8 cellular contexts compared by ENCODE assay signal in the genomic region with DNA sequence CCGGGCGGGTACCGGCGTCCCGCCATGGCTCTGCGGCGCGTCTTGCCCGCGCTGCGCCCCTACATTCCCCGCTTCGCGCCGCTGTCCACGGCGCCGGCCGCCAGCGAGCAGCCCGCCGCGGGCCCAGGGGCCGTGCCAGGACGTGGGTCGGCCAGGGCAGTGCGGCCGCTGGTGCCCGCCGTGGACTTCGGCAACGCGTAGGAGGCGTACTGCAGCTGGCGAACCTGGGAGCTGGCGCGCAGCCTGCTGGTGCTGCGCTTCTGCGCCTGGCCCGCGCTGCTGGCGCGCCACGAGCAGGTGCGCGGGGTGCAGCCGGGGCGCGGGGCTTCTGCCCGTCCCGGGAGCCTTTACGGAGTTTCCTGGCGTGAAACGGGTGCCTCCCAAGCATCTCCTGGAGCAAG.
DNase-seq lines count a peak whose midpoint lies in the region; ATAC-seq, FAIRE-seq and TF ChIP-seq lines count a peak whose summit lies in the region.

No MANE protein-coding gene starts in this region.

- peak; percentile 92 for FAIRE-seq in HTR-8/SVneo (lab: Jason Lieb, UNC)

- no peak overlapping the region for H3K27ac Mint-ChIP-seq in activated naive CD8-positive, alpha-beta T cell
- no peak overlapping the region for H3K27ac Mint-ChIP-seq in stimulated activated naive CD8-positive, alpha-beta T cell treated with anti-CD3 and anti-CD28 coated beads, Interleukin-15, amount 100 ng/mL, for 72 hours

- peaks cover 16% of the 10 kb centered on the region for H3K4me1 Mint-ChIP-seq in activated naive CD8-positive, alpha-beta T cell (ENCODE audit: low read depth)
- H3K4me1 Mint-ChIP-seq in stimulated activated naive CD8-positive, alpha-beta T cell treated with anti-CD3 and anti-CD28 coated beads, Interleukin-15, amount 100 ng/mL, for 72 hours, result peaks cover 20% of the 10 kb centered on the region

- H3K36me3 ChIP-seq in GM06990 (ENCODE audit: control insufficient read depth, insufficient read depth, low read length) (no peaks in the 10 kb centered on the region), iPS-18a (ENCODE audit: control insufficient read depth, low read depth, low read length) (no peaks in the 10 kb centered on the region)

- H3K9me3 ChIP-seq in iPS-18a (ENCODE audit: control insufficient read depth, low read depth, low read length), result no peaks in the 10 kb centered on the region

- no peak for TF ChIP-seq CTCF in GM06990 (IDR thresholded peaks at IDR 0.05; ENCODE audit: insufficient read depth, low read length, poor library complexity, severe bottlenecking)

- H3K4me1 ChIP-seq in iPS-18a (ENCODE audit: control insufficient read depth, low read depth, low read length), result no peaks in the 10 kb centered on the region

- H3K36me3 Mint-ChIP-seq in activated naive CD8-positive, alpha-beta T cell, result no peaks in the 10 kb centered on the region

- peak; percentile 60 for ATAC-seq in stimulated activated naive CD8-positive, alpha-beta T cell treated with anti-CD3 and anti-CD28 coated beads, Interleukin-15, amount 100 ng/mL, for 72 hours
- ATAC-seq in GM21723 (IDR thresholded peaks at IDR 0.05; ENCODE audit: unreplicated experiment), result no peak

- peak overlapping the region; percentile 78 for H3K4me3 Mint-ChIP-seq in activated naive CD8-positive, alpha-beta T cell
- peak overlapping the region; percentile 81 to 86 for H3K4me3 Mint-ChIP-seq in stimulated activated naive CD8-positive, alpha-beta T cell treated with anti-CD3 and anti-CD28 coated beads, Interleukin-15, amount 100 ng/mL, for 72 hours

- H3K4me3 ChIP-seq in GM06990 (replicated peaks; ENCODE audit: low read depth, low read length) (peak overlapping the region; percentile 48), iPS-18a (ENCODE audit: low read length) (peak overlapping the region; percentile 53)

- no peaks in the 10 kb centered on the region for H3K9me3 Mint-ChIP-seq in activated naive CD8-positive, alpha-beta T cell (ENCODE audit: low read depth)
- no peaks in the 10 kb centered on the region for H3K9me3 Mint-ChIP-seq in stimulated activated naive CD8-positive, alpha-beta T cell treated with anti-CD3 and anti-CD28 coated beads, Interleukin-15, amount 100 ng/mL, for 72 hours

- no peak overlapping the region for H3K9ac ChIP-seq in iPS-18a (ENCODE audit: low read length)

- H3K27me3 ChIP-seq in GM06990 (replicated peaks; ENCODE audit: control insufficient read depth, insufficient read depth, low read length), result no peaks in the 10 kb centered on the region; the same call in 1 of the 2 replicates
- peaks cover 47% of the 10 kb centered on the region for H3K27me3 ChIP-seq in iPS-18a (ENCODE audit: control insufficient read depth, insufficient read depth, low read length)

- peaks cover 2% of the 10 kb centered on the region for H3K27me3 Mint-ChIP-seq in activated naive CD8-positive, alpha-beta T cell
- peaks cover 32% of the 10 kb centered on the region for H3K27me3 Mint-ChIP-seq in stimulated activated naive CD8-positive, alpha-beta T cell treated with anti-CD3 and anti-CD28 coated beads, Interleukin-15, amount 100 ng/mL, for 72 hours

- DNase-seq in GM06990 (ENCODE audit: extremely low read depth, insufficient read length) (no peak), HTR-8/SVneo (ENCODE audit: insufficient read length, low spot score) (no peak), NCI-H2029 treated with DMSO at 0.1 percent for 48 hours (lab: John Stamatoyannopoulos, UW) (no peak), HK-2 (ENCODE audit: unreplicated experiment) (no peak)
- peak in 1 of 2 donors; percentile 29 for DNase-seq in stimulated activated naive CD8-positive, alpha-beta T cell treated with anti-CD3 and anti-CD28 coated beads, Interleukin-15, amount 100 ng/mL, for 72 hours

- no peak overlapping the region for H3K27ac ChIP-seq in iPS-18a (ENCODE audit: low read length)
